Comparison of ENCODE assay signal across 8 cellular contexts in genomic region chr19:37718357-37718756, GRCh38. TPM values are rescaled to one million over a fixed set of nuclear protein-coding genes. Genes with fewer than 3 reads are reported as not detected.
DNase-seq lines count a peak whose midpoint lies in the region; ATAC-seq and TF ChIP-seq lines count a peak whose summit lies in the region.

No MANE protein-coding gene starts in this region.

- H3K27me3 Mint-ChIP-seq in naive thymus-derived CD8-positive, alpha-beta T cell, result peaks cover 0 to 5% (median 0%) of the 10 kb centered on the region in 5 donors

- DNase-seq in BE2C (no peak), cerebellar cortex (ENCODE audit: low spot score) (peak; percentile 32), HCEC 1CT (no peak), NCI-H510A treated with DMSO at 0.1 percent for 48 hours (lab: John Stamatoyannopoulos, UW) (no peak), NCI-H2029 (lab: John Stamatoyannopoulos, UW) (no peak)
- no peak for DNase-seq in Jurkat, Clone E6-1 (ENCODE audit: low read depth, low spot score)
- DNase-seq in naive thymus-derived CD8-positive, alpha-beta T cell, result no peak

- H3K4me3 ChIP-seq in BE2C (ENCODE audit: low read depth, low read length), result peak overlapping the region; percentile 91
- H3K4me3 ChIP-seq in Jurkat, Clone E6-1 (ENCODE audit: low read length), result peak overlapping the region; percentile 85

- TF ChIP-seq CTCF in BE2C (IDR thresholded peaks at IDR 0.05; ENCODE audit: low read depth, low read length), result no peak

- H3K4me1 ChIP-seq in BE2C, result no peaks in the 10 kb centered on the region

- peaks cover 7 to 19% (median 10%) of the 10 kb centered on the region in 4 donors for H3K4me1 Mint-ChIP-seq in naive thymus-derived CD8-positive, alpha-beta T cell

- peaks cover 14 to 50% (median 22%) of the 10 kb centered on the region in 3 donors for H3K36me3 Mint-ChIP-seq in naive thymus-derived CD8-positive, alpha-beta T cell

- no peaks in the 10 kb centered on the region for H3K27me3 ChIP-seq in BE2C

- H3K4me3 Mint-ChIP-seq in naive thymus-derived CD8-positive, alpha-beta T cell, result peak overlapping the region; percentile 78 to 95 (median 93)

- ATAC-seq in naive thymus-derived CD8-positive, alpha-beta T cell, result no peak
- no peak for ATAC-seq in HG02623 (IDR thresholded peaks at IDR 0.05; ENCODE audit: unreplicated experiment)

- POLR2A ChIA-PET in naive thymus-derived CD8-positive, alpha-beta T cell (lab: Charles Lee), result no interaction called here

- no peaks in the 10 kb centered on the region for H3K9me3 ChIP-seq in BE2C

- H3K9me3 Mint-ChIP-seq in naive thymus-derived CD8-positive, alpha-beta T cell, result peaks cover 0 to 56% (median 17%) of the 10 kb centered on the region in 9 donors

- H3K36me3 ChIP-seq in BE2C, result peaks cover 2% of the 10 kb centered on the region; the same call in 1 of the 2 replicates

- H3K27ac Mint-ChIP-seq in naive thymus-derived CD8-positive, alpha-beta T cell, result peak overlapping the region; percentile 64 to 98 (median 94)

RNA-seq across cellular contexts. Expression of gene ZNF607, which starts 1.2 kb away (rescaled TPM):
- 4.0 TPM for polyA plus RNA-seq in BE2C (2012; ENCODE audit: insufficient read depth, insufficient read length, low read depth)
- 0.26 TPM for polyA plus RNA-seq in Jurkat, Clone E6-1 (2012; ENCODE audit: insufficient read depth, insufficient read length)
- 10 to 100 TPM; 12.2 TPM for total RNA-seq in naive thymus-derived CD8-positive, alpha-beta T cell
- 1 to 10 TPM; 1.9 to 7.9 (median 3.7) TPM for polyA plus RNA-seq in naive thymus-derived CD8-positive, alpha-beta T cell
